ENCODE assay signal across 1 cellular context in the genomic region with DNA sequence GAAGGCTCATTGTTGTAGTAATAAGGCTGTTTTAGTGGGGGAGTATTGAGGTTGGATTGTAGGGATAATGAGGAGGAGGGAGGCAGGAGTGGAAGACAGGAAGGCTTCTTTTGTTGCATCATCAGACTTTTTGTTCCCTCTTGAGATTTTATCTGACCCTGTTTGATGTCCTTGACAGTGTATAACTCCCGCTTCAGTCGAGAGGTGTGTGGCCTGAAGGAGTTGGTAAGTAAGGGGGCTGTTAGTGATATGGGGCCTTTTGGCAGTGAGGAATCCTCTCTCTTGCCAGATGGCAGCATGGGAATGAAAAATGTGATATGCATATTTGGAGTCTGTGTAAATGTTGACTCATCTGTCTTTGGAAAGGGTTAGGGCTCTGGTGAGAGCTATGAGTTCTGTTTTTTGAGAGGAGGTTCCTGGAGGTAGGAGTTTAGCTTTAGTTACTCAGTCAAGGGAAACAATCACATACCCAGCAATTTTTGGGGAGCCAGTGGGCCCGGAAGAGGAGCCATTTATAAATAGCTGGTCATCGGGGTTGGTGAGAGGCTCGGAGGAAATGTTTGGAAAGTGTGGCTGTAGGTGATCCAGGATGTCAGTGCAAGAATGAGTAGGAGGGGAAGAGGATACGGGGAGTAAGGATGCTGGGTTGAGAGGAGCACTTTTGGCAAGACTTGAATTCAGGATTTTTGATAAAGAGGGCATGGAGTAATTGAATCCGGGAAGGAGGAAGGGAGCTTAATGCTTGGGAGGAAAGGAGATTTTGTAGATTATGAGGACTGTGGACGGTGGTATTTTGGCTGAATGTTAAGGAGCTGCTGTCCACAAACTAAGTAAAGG.
TF ChIP-seq lines count a peak whose summit lies in the region.

No MANE protein-coding gene starts in this region.

TF ChIP-seq in HEK293, 187 proteins besides CTCF, POLR2A, EP300 and RAD21 (continued from another document and continues in another):
- TF ChIP-seq, protein P1, sequence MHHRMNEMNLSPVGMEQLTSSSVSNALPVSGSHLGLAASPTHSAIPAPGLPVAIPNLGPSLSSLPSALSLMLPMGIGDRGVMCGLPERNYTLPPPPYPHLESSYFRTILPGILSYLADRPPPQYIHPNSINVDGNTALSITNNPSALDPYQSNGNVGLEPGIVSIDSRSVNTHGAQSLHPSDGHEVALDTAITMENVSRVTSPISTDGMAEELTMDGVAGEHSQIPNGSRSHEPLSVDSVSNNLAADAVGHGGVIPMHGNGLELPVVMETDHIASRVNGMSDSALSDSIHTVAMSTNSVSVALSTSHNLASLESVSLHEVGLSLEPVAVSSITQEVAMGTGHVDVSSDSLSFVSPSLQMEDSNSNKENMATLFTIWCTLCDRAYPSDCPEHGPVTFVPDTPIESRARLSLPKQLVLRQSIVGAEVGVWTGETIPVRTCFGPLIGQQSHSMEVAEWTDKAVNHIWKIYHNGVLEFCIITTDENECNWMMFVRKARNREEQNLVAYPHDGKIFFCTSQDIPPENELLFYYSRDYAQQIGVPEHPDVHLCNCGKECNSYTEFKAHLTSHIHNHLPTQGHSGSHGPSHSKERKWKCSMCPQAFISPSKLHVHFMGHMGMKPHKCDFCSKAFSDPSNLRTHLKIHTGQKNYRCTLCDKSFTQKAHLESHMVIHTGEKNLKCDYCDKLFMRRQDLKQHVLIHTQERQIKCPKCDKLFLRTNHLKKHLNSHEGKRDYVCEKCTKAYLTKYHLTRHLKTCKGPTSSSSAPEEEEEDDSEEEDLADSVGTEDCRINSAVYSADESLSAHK (tag by site-specific recombination; IDR thresholded peaks at IDR 0.05): no peak
- no peak for TF ChIP-seq ZNF140 (tag by site-specific recombination; IDR thresholded peaks at IDR 0.05)
- no peak for TF ChIP-seq ZNF133 (tag by site-specific recombination; IDR thresholded peaks at IDR 0.05)
- TF ChIP-seq ZNF768 (tag by site-specific recombination; IDR thresholded peaks at IDR 0.05): no peak
- no peak for TF ChIP-seq ZNF843 (tag by site-specific recombination; IDR thresholded peaks at IDR 0.05)
- no peak for TF ChIP-seq ZBTB49 (tag by site-specific recombination; IDR thresholded peaks at IDR 0.05; ENCODE audit: low read depth)
- no peak for TF ChIP-seq ZNF221 (tag by site-specific recombination; IDR thresholded peaks at IDR 0.05; ENCODE audit: borderline replicate concordance)
- TF ChIP-seq, protein P2, sequence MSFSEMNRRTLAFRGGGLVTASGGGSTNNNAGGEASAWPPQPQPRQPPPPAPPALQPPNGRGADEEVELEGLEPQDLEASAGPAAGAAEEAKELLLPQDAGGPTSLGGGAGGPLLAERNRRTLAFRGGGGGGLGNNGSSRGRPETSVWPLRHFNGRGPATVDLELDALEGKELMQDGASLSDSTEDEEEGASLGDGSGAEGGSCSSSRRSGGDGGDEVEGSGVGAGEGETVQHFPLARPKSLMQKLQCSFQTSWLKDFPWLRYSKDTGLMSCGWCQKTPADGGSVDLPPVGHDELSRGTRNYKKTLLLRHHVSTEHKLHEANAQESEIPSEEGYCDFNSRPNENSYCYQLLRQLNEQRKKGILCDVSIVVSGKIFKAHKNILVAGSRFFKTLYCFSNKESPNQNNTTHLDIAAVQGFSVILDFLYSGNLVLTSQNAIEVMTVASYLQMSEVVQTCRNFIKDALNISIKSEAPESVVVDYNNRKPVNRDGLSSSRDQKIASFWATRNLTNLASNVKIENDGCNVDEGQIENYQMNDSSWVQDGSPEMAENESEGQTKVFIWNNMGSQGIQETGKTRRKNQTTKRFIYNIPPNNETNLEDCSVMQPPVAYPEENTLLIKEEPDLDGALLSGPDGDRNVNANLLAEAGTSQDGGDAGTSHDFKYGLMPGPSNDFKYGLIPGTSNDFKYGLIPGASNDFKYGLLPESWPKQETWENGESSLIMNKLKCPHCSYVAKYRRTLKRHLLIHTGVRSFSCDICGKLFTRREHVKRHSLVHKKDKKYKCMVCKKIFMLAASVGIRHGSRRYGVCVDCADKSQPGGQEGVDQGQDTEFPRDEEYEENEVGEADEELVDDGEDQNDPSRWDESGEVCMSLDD (tag by site-specific recombination; IDR thresholded peaks at IDR 0.05): no peak
- no peak for TF ChIP-seq ZNF121 (tag by site-specific recombination; IDR thresholded peaks at IDR 0.05)
- TF ChIP-seq ZNF398 (tag by site-specific recombination; IDR thresholded peaks at IDR 0.05): peak; percentile 69
- no peak for TF ChIP-seq KLF17 (tag by site-specific recombination; IDR thresholded peaks at IDR 0.05)
- no peak for TF ChIP-seq ZNF114 (tag by site-specific recombination; IDR thresholded peaks at IDR 0.05)
- no peak for TF ChIP-seq ZIC2 (tag by site-specific recombination; IDR thresholded peaks at IDR 0.05)
- TF ChIP-seq BCL11A (tag by site-specific recombination; IDR thresholded peaks at IDR 0.05; ENCODE audit: low read depth): no peak
- no peak for TF ChIP-seq ZNF600 (tag by site-specific recombination; IDR thresholded peaks at IDR 0.05)
- no peak for TF ChIP-seq RBAK (tag by site-specific recombination; IDR thresholded peaks at IDR 0.05)
- TF ChIP-seq, protein P3, sequence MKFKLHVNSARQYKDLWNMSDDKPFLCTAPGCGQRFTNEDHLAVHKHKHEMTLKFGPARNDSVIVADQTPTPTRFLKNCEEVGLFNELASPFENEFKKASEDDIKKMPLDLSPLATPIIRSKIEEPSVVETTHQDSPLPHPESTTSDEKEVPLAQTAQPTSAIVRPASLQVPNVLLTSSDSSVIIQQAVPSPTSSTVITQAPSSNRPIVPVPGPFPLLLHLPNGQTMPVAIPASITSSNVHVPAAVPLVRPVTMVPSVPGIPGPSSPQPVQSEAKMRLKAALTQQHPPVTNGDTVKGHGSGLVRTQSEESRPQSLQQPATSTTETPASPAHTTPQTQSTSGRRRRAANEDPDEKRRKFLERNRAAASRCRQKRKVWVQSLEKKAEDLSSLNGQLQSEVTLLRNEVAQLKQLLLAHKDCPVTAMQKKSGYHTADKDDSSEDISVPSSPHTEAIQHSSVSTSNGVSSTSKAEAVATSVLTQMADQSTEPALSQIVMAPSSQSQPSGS (tag by site-specific recombination; IDR thresholded peaks at IDR 0.05; ENCODE audit: low read depth): no peak
- TF ChIP-seq MYNN (tag by site-specific recombination; IDR thresholded peaks at IDR 0.05; ENCODE audit: borderline replicate concordance): no peak
- TF ChIP-seq ZNF335 (tag by site-specific recombination; conservative IDR thresholded peaks at IDR 0.05): peak; percentile 72
- no peak for TF ChIP-seq ZNF341 (tag by site-specific recombination; IDR thresholded peaks at IDR 0.05; ENCODE audit: low read depth)
- no peak for TF ChIP-seq ZNF138 (tag by site-specific recombination; IDR thresholded peaks at IDR 0.05; ENCODE audit: borderline replicate concordance)
- no peak for TF ChIP-seq ZNF248 (tag by site-specific recombination; IDR thresholded peaks at IDR 0.05)
- no peak for TF ChIP-seq ZNF223 (tag by site-specific recombination; IDR thresholded peaks at IDR 0.05)
- TF ChIP-seq, protein P4, sequence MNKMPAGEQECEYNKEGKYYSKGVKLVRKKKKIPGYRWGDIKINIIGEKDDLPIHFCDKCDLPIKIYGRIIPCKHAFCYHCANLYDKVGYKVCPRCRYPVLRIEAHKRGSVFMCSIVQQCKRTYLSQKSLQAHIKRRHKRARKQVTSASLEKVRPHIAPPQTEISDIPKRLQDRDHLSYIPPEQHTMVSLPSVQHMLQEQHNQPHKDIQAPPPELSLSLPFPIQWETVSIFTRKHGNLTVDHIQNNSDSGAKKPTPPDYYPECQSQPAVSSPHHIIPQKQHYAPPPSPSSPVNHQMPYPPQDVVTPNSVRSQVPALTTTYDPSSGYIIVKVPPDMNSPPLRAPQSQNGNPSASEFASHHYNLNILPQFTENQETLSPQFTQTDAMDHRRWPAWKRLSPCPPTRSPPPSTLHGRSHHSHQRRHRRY (tag by site-specific recombination; IDR thresholded peaks at IDR 0.05): no peak
- no peak for TF ChIP-seq REST (tag by site-specific recombination; IDR thresholded peaks at IDR 0.05)
- no peak for TF ChIP-seq SCRT1 (tag by site-specific recombination; IDR thresholded peaks at IDR 0.05; ENCODE audit: borderline replicate concordance)
- TF ChIP-seq ZFP3 (tag by site-specific recombination; IDR thresholded peaks at IDR 0.05; ENCODE audit: low read depth): peak; percentile 41; the same call in 1 of the 2 replicates
- no peak for TF ChIP-seq ZNF19 (tag by site-specific recombination; IDR thresholded peaks at IDR 0.05; ENCODE audit: low read depth)
- TF ChIP-seq ZNF777 (tag by site-specific recombination; IDR thresholded peaks at IDR 0.05; ENCODE audit: borderline replicate concordance): no peak
- no peak for TF ChIP-seq ZNF324 (tag by site-specific recombination; IDR thresholded peaks at IDR 0.05)
- TF ChIP-seq OSR2 (tag by site-specific recombination; IDR thresholded peaks at IDR 0.05): no peak
- no peak for TF ChIP-seq ZNF555 (tag by site-specific recombination; conservative IDR thresholded peaks at IDR 0.05)
- TF ChIP-seq ZNF677 (tag by site-specific recombination; IDR thresholded peaks at IDR 0.05): no peak
- TF ChIP-seq ZNF610 (tag by site-specific recombination; IDR thresholded peaks at IDR 0.05; ENCODE audit: borderline replicate concordance): no peak
- TF ChIP-seq ZNF416 (tag by site-specific recombination; IDR thresholded peaks at IDR 0.05): no peak
- TF ChIP-seq, protein P5, sequence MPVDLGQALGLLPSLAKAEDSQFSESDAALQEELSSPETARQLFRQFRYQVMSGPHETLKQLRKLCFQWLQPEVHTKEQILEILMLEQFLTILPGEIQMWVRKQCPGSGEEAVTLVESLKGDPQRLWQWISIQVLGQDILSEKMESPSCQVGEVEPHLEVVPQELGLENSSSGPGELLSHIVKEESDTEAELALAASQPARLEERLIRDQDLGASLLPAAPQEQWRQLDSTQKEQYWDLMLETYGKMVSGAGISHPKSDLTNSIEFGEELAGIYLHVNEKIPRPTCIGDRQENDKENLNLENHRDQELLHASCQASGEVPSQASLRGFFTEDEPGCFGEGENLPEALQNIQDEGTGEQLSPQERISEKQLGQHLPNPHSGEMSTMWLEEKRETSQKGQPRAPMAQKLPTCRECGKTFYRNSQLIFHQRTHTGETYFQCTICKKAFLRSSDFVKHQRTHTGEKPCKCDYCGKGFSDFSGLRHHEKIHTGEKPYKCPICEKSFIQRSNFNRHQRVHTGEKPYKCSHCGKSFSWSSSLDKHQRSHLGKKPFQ (tag by site-specific recombination; IDR thresholded peaks at IDR 0.05): no peak
- no peak for TF ChIP-seq MEIS1 (CRISPR knock-in tag; IDR thresholded peaks at IDR 0.05; ENCODE audit: borderline replicate concordance)
- TF ChIP-seq ZBTB48 (tag by site-specific recombination; IDR thresholded peaks at IDR 0.05): peak; percentile 69
- no peak for TF ChIP-seq KLF1 (tag by site-specific recombination; IDR thresholded peaks at IDR 0.05)
- no peak for TF ChIP-seq ZNF670 (tag by site-specific recombination; IDR thresholded peaks at IDR 0.05; ENCODE audit: low read depth)
